Comparison of ENCODE assay signal across 12 cellular contexts in genomic region chr12:105233045-105233905, GRCh38. TPM values are rescaled to one million over a fixed set of nuclear protein-coding genes. Genes with fewer than 3 reads are reported as not detected.
DNase-seq lines count a peak whose midpoint lies in the region; ATAC-seq and TF ChIP-seq lines count a peak whose summit lies in the region.
"Had no signal": no experiment of that assay in that cellular context is flagged by ENCODE, and none has a peak within 500 bp of the region (broad histone marks: within the 10 kb centered on the region; RNA-seq: fewer than 3 reads in every experiment).

No MANE protein-coding gene starts in this region.

- TF ChIP-seq CTCF in colonic mucosa (IDR thresholded peaks at IDR 0.05) = no peak
- no peak for TF ChIP-seq CTCF in mucosa of descending colon (IDR thresholded peaks at IDR 0.05)

- peak; percentile 24 for DNase-seq in DMS79 treated with DMSO at 0.1 percent for 48 hours (lab: John Stamatoyannopoulos, UW)
- DNase-seq in DMS79 (lab: John Stamatoyannopoulos, UW) = no peak
- no peak for DNase-seq in colonic mucosa
- DNase-seq in mucosa of descending colon = no peak
- DNase-seq in activated naive CD4-positive, alpha-beta T cell treated with anti-CD3 and anti-CD28 coated beads, Interleukin-2, amount 50 U/mL, for 72 hours (ENCODE audit: low spot score in 2 of 2) = no peak
- DNase-seq: body of pancreas, NCI-H526 treated with DMSO at 0.1 percent for 48 hours had no signal

- H3K9me3 ChIP-seq in colonic mucosa = no peaks in the 10 kb centered on the region
- no peaks in the 10 kb centered on the region for H3K9me3 ChIP-seq in mucosa of descending colon
- H3K9me3 ChIP-seq: body of pancreas had no signal

- ATAC-seq in mucosa of descending colon = peak; percentile 20
- ATAC-seq in activated naive CD4-positive, alpha-beta T cell treated with anti-CD3 and anti-CD28 coated beads, Interleukin-2, amount 50 U/mL, for 72 hours = no peak
- ATAC-seq in HG03135 (IDR thresholded peaks at IDR 0.05; ENCODE audit: unreplicated experiment) = no peak
- ATAC-seq in GM18867 (IDR thresholded peaks at IDR 0.05; ENCODE audit: unreplicated experiment) = no peak
- ATAC-seq: body of pancreas, HepG2 had no signal

- H3K4me3 ChIP-seq in colonic mucosa (no peak overlapping the region), mucosa of descending colon (no peak overlapping the region)
- H3K4me3 ChIP-seq: body of pancreas had no signal

- no peaks in the 10 kb centered on the region for H3K9me3 Mint-ChIP-seq in activated naive CD4-positive, alpha-beta T cell treated with anti-CD3 and anti-CD28 coated beads, Interleukin-2, amount 50 U/mL, for 72 hours

- no peaks in the 10 kb centered on the region for H3K36me3 ChIP-seq in colonic mucosa
- peaks cover 4% of the 10 kb centered on the region for H3K36me3 ChIP-seq in mucosa of descending colon (ENCODE audit: low read depth)

- H3K9ac ChIP-seq in colonic mucosa (ENCODE audit: low read depth in 2 of 2, low read length in 2 of 2) = peak overlapping the region in 1 of 2 donors; percentile 64

- no peak overlapping the region for H3K27ac Mint-ChIP-seq in activated naive CD4-positive, alpha-beta T cell treated with anti-CD3 and anti-CD28 coated beads, Interleukin-2, amount 50 U/mL, for 72 hours

- intact Hi-C loops in colonic mucosa (cut with DNase I) (no loop called here), mucosa of descending colon (cut with DNase I, micrococcal nuclease) (no loop called here)

- H3K27ac ChIP-seq in colonic mucosa (peak overlapping the region; percentile 36), temporal lobe (ENCODE audit: low read depth, low read length) (peak overlapping the region; percentile 38)
- H3K27ac ChIP-seq: 22Rv1, body of pancreas had no signal

- peaks cover 0 to 6% of the 10 kb centered on the region in 2 donors for H3K36me3 Mint-ChIP-seq in activated naive CD4-positive, alpha-beta T cell treated with anti-CD3 and anti-CD28 coated beads, Interleukin-2, amount 50 U/mL, for 72 hours

- H3K27me3 ChIP-seq in colonic mucosa = no peaks in the 10 kb centered on the region
- H3K27me3 ChIP-seq: body of pancreas had no signal

- peaks cover 13% of the 10 kb centered on the region for H3K4me1 ChIP-seq in colonic mucosa
- peaks cover 33% of the 10 kb centered on the region for H3K4me1 ChIP-seq in mucosa of descending colon (ENCODE audit: low read depth)

RNA-seq across cellular contexts. Expression of gene APPL2, which starts 2.7 kb away (rescaled TPM):
- 10 to 100 TPM; 70.8 to 86.0 TPM for total RNA-seq in colonic mucosa
- 100 to 1,000 TPM; 110 to 226 (median 138) TPM for total RNA-seq in mucosa of descending colon
- 39.3 TPM for total RNA-seq in temporal lobe
- 10 to 100 TPM; 17.2 to 19.3 TPM for total RNA-seq in activated naive CD4-positive, alpha-beta T cell treated with anti-CD3 and anti-CD28 coated beads, Interleukin-2, amount 50 U/mL, for 72 hours
